Comparison of ENCODE assay signal across 35 cellular contexts in the genomic region with DNA sequence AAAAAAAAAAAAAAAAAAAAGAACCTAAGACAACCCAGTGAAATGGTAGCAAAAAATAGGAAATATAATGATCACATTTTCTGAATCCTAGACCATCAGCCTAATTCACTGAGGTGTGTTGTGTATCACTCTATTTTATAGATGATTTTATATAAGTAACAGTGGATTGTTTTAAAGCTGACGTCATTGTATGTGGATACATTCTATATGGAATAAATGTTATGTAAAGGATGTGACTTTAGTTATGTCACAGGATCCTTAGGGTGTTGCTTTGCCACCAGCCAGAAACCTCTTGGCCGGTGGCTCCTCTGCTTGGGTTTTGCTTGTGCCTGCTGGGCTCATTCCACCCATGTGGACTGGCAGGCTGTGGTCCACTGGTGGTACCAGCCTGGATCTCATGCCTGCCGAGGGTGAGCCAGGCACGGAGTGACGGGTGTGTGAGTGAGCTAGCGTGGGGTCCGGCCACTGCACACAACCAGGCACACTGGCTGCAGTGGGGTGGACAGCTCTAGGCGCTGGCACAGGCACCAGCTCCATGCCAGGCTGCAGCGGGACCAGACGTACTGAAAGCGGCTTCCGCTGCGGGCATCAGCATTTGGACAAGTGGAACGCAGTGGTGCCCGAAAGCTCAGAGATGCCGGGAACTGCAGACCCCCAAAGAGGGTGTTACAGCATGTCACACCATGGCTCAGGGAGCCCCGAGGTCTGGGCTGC.
"Had no signal": no experiment of that assay in that cellular context is flagged by ENCODE, and none has a peak within 500 bp of the region (broad histone marks: within the 10 kb centered on the region; RNA-seq: fewer than 3 reads in every experiment).

No MANE protein-coding gene starts in this region.

- H3K4me3 ChIP-seq: esophagus muscularis mucosa, gastrocnemius medialis, heart left ventricle had no signal

- FAIRE-seq: astrocyte, bronchial epithelial cell, colon, TTC549 had no signal

- H3K27me3 ChIP-seq: brain microvascular endothelial cell, esophagus muscularis mucosa, foreskin keratinocyte, gastrocnemius medialis, heart left ventricle had no signal

- H3K4me1 ChIP-seq: esophagus muscularis mucosa, foreskin keratinocyte, gastrocnemius medialis, heart left ventricle had no signal

- H3K27ac Mint-ChIP-seq: activated CD4-positive, alpha-beta memory T cell treated with anti-CD3 and anti-CD28 coated beads, Interleukin-2, amount 10 ng/mL, durations not matched to agents 7 days and 5 days; activated CD4-positive, alpha-beta T cell treated with anti-CD3 and anti-CD28 coated beads, Interleukin-2, amount 10 ng/mL, durations not matched to agents 7 days and 5 days; activated naive CD8-positive, alpha-beta T cell; activated T-cell treated with anti-CD3 and anti-CD28 coated beads, Interleukin-2, amount 50 U/mL, for 24 hours; activated T-cell treated with anti-CD3 and anti-CD28 coated beads, Interleukin-2, amount 50 U/mL, for 72 hours; effector memory CD8-positive, alpha-beta T cell; WTC11 had no signal

- ATAC-seq: activated T-cell treated with anti-CD3 and anti-CD28 coated beads, Interleukin-2, amount 50 U/mL, for 72 hours; effector memory CD8-positive, alpha-beta T cell; foreskin keratinocyte; gastrocnemius medialis; WTC11 had no signal

- DNase-seq: activated CD4-positive, alpha-beta memory T cell treated with anti-CD3 and anti-CD28 coated beads, Interleukin-2, amount 10 ng/mL, durations not matched to agents 7 days and 5 days; activated CD4-positive, alpha-beta T cell treated with anti-CD3 and anti-CD28 coated beads for 1 hour; activated CD4-positive, alpha-beta T cell treated with anti-CD3 and anti-CD28 coated beads for 4 hours; activated CD4-positive, alpha-beta T cell treated with anti-CD3 and anti-CD28 coated beads, Interleukin-2, amount 10 ng/mL, durations not matched to agents 7 days and 5 days; activated CD4-positive, alpha-beta T cell treated with anti-CD3 and anti-CD28 coated beads, Interleukin-2, amount 50 U/mL, for 4 hours; activated CD8-positive, alpha-beta memory T cell treated with anti-CD3 and anti-CD28 coated beads, Interleukin-2, amount 50 U/mL, for 48 hours; activated effector memory CD4-positive, alpha-beta T cell treated with Interleukin-2 at 50 U/mL for 16 hours; activated gamma-delta T cell treated with Interleukin-2 at 50 U/mL for 16 hours; activated naive CD4-positive, alpha-beta T cell treated with anti-CD3 and anti-CD28 coated beads, Interleukin-2, amount 50 U/mL, for 16 hours; activated naive CD4-positive, alpha-beta T cell treated with Interleukin-2 at 50 U/mL for 16 hours; activated T-cell treated with anti-CD3 and anti-CD28 coated beads for 4 hours; activated T-cell treated with anti-CD3 and anti-CD28 coated beads, Interleukin-2, amount 50 U/mL, for 24 hours; activated T-cell treated with anti-CD3 and anti-CD28 coated beads, Interleukin-2, amount 50 U/mL, for 72 hours; amniotic stem cell; anterior cingulate cortex; brain microvascular endothelial cell; caudate nucleus; cortex of kidney; dermis blood vessel endothelial cell; effector CD4-positive, alpha-beta T cell; effector memory CD8-positive, alpha-beta T cell; erythroblast; foreskin keratinocyte; gastrocnemius medialis; glutamatergic neuron; heart left ventricle; T-helper 2 cell had no signal

- H3K9me3 Mint-ChIP-seq: activated CD4-positive, alpha-beta memory T cell treated with anti-CD3 and anti-CD28 coated beads, Interleukin-2, amount 10 ng/mL, durations not matched to agents 7 days and 5 days; activated CD4-positive, alpha-beta T cell treated with anti-CD3 and anti-CD28 coated beads, Interleukin-2, amount 10 ng/mL, durations not matched to agents 7 days and 5 days; activated T-cell treated with anti-CD3 and anti-CD28 coated beads, Interleukin-2, amount 50 U/mL, for 24 hours; activated T-cell treated with anti-CD3 and anti-CD28 coated beads, Interleukin-2, amount 50 U/mL, for 72 hours; effector memory CD8-positive, alpha-beta T cell; WTC11 had no signal

- H3K9me3 ChIP-seq: esophagus muscularis mucosa, gastrocnemius medialis, heart left ventricle had no signal

- H3K36me3 ChIP-seq: brain microvascular endothelial cell, gastrocnemius medialis had no signal

- H3K36me3 Mint-ChIP-seq: activated naive CD8-positive, alpha-beta T cell; WTC11 had no signal

- H3K27me3 Mint-ChIP-seq: activated CD4-positive, alpha-beta T cell treated with anti-CD3 and anti-CD28 coated beads, Interleukin-2, amount 10 ng/mL, durations not matched to agents 7 days and 5 days; activated naive CD8-positive, alpha-beta T cell; activated T-cell treated with anti-CD3 and anti-CD28 coated beads, Interleukin-2, amount 50 U/mL, for 24 hours; effector memory CD8-positive, alpha-beta T cell had no signal

- H3K4me3 Mint-ChIP-seq: activated CD4-positive, alpha-beta memory T cell treated with anti-CD3 and anti-CD28 coated beads, Interleukin-2, amount 10 ng/mL, durations not matched to agents 7 days and 5 days; activated CD4-positive, alpha-beta T cell treated with anti-CD3 and anti-CD28 coated beads, Interleukin-2, amount 10 ng/mL, durations not matched to agents 7 days and 5 days; activated naive CD8-positive, alpha-beta T cell; activated T-cell treated with anti-CD3 and anti-CD28 coated beads, Interleukin-2, amount 50 U/mL, for 24 hours; activated T-cell treated with anti-CD3 and anti-CD28 coated beads, Interleukin-2, amount 50 U/mL, for 72 hours; effector memory CD8-positive, alpha-beta T cell; WTC11 had no signal

- H3K4me1 Mint-ChIP-seq: activated CD4-positive, alpha-beta memory T cell treated with anti-CD3 and anti-CD28 coated beads, Interleukin-2, amount 10 ng/mL, durations not matched to agents 7 days and 5 days; activated CD4-positive, alpha-beta T cell treated with anti-CD3 and anti-CD28 coated beads, Interleukin-2, amount 10 ng/mL, durations not matched to agents 7 days and 5 days; WTC11 had no signal

- H3K27ac ChIP-seq: brain microvascular endothelial cell, esophagus muscularis mucosa, foreskin keratinocyte, gastrocnemius medialis, heart left ventricle, VCaP had no signal
